8 cellular contexts compared by ENCODE assay signal in genomic region chr16:636206-637080, GRCh38. TPM values are rescaled to one million over a fixed set of nuclear protein-coding genes. Genes with fewer than 3 reads are reported as not detected.
A peak's percentile ranks its signal among the peaks of the same experiment; 100 is the strongest.
DNase-seq lines count a peak whose midpoint lies in the region; ATAC-seq and TF ChIP-seq lines count a peak whose summit lies in the region.

METTL26 (minus strand) TSS chr16:636305; CDS start chr16:636290, 15 bp downstream.

- H3K4me3 Mint-ChIP-seq in Calu3 (ENCODE audit: low read depth, unreplicated experiment), result peak within 1 kb of the TSS; percentile 87
- H3K4me3 Mint-ChIP-seq in activated CD8-positive, alpha-beta memory T cell treated with anti-CD3 and anti-CD28 coated beads, Interleukin-2, amount 10 ng/mL, durations not matched to agents 7 days and 5 days, result peak within 1 kb of the TSS; percentile 83

- CTCF ChIA-PET in Calu3 (lab: Charles Lee), result interaction anchor here (1.6 to 1.7 kb wide), 2 partner anchors 11 to 43 kb away, joined by 6 to 8 read pairs; no protein-coding TSS in a partner anchor
- CTCF ChIA-PET in activated CD8-positive, alpha-beta memory T cell treated with anti-CD3 and anti-CD28 coated beads, Interleukin-2, amount 10 ng/mL, durations not matched to agents 7 days and 5 days (lab: Charles Lee), result interaction anchor here (0.8 to 1.6 kb wide), 12 partner anchors 12 to 152 kb away, joined by 3 to 6 read pairs (median 3); partner anchors contain the start of genes ANTKMT, CAPN15, CHTF18 and RPUSD1

- peak within 1 kb of the TSS; percentile 61; the same call in 1 of the 2 replicates for H3K9ac ChIP-seq in HUES48 (ENCODE audit: low read depth, low read length)
- peak within 1 kb of the TSS; percentile 99 for H3K9ac ChIP-seq in NT2/D1 (ENCODE audit: insufficient read length, low read depth)
- H3K9ac ChIP-seq in endocrine pancreas (ENCODE audit: control insufficient read depth, insufficient read depth, low read length), result peak within 1 kb of the TSS; percentile 79

- intact Hi-C loops in Calu3 (cut with micrococcal nuclease; ENCODE audit: unreplicated experiment), result loop anchor here (2.0 to 10.0 kb wide), 2 partner anchors 44 to 112 kb away; partner anchors contain the start of gene CAPN15

- H3K4me1 ChIP-seq in HUES48 (ENCODE audit: control insufficient read depth, insufficient read depth, low read length) (peaks cover 15% of the 10 kb centered on the region; the same call in 1 of the 2 replicates), NT2/D1 (ENCODE audit: insufficient read depth, insufficient read length) (peaks cover 28% of the 10 kb centered on the region), endocrine pancreas (ENCODE audit: control insufficient read depth, insufficient read depth, low read length) (no peaks in the 10 kb centered on the region)

- TSS peak; percentile 93 for BruUV-seq in Calu3 (replicated peaks; lab: Mats Ljungman, UMichigan)

- peak within 1 kb of the TSS; percentile 91 for H3K27ac Mint-ChIP-seq in Calu3 (ENCODE audit: unreplicated experiment)
- peak within 1 kb of the TSS; percentile 93 for H3K27ac Mint-ChIP-seq in activated CD8-positive, alpha-beta memory T cell treated with anti-CD3 and anti-CD28 coated beads, Interleukin-2, amount 10 ng/mL, durations not matched to agents 7 days and 5 days

- no peaks in the 10 kb centered on the region for H3K9me3 Mint-ChIP-seq in Calu3 (ENCODE audit: low read depth, unreplicated experiment)
- H3K9me3 Mint-ChIP-seq in activated CD8-positive, alpha-beta memory T cell treated with anti-CD3 and anti-CD28 coated beads, Interleukin-2, amount 10 ng/mL, durations not matched to agents 7 days and 5 days (ENCODE audit: low read depth), result no peaks in the 10 kb centered on the region

- peak; percentile 96 for DNase-seq in Calu3
- peak; percentile 89 for DNase-seq in NT2/D1 (ENCODE audit: low read depth, low spot score)
- peak; percentile 96 for DNase-seq in activated CD8-positive, alpha-beta memory T cell treated with anti-CD3 and anti-CD28 coated beads, Interleukin-2, amount 10 ng/mL, durations not matched to agents 7 days and 5 days
- peak; percentile 98 for DNase-seq in mesenteric fat pad (ENCODE audit: low spot score)
- peak; percentile 81 for DNase-seq in stimulated activated CD8-positive, alpha-beta memory T cell treated with anti-CD3 and anti-CD28 coated beads, Interleukin-15, amount 100 ng/mL, for 1 hour (ENCODE audit: low read depth)

- H3K4me3 ChIP-seq in HUES48 (ENCODE audit: low read depth, low read length), result peak within 1 kb of the TSS; percentile 85
- peak within 1 kb of the TSS; percentile 95 for H3K4me3 ChIP-seq in NT2/D1 (ENCODE audit: insufficient read length, low read depth)
- no peak within 1 kb of the TSS for H3K4me3 ChIP-seq in endocrine pancreas (ENCODE audit: control insufficient read depth, insufficient read depth, low read length)

- no peaks in the 10 kb centered on the region for H3K9me3 ChIP-seq in HUES48 (ENCODE audit: control insufficient read depth, insufficient read depth, low read length)
- H3K9me3 ChIP-seq in NT2/D1 (ENCODE audit: insufficient read depth, low read length), result no peaks in the 10 kb centered on the region
- H3K9me3 ChIP-seq in endocrine pancreas (ENCODE audit: control insufficient read depth, low read length), result no peaks in the 10 kb centered on the region

- H3K4me1 Mint-ChIP-seq in Calu3 (ENCODE audit: low read depth, unreplicated experiment), result peaks cover 8% of the 10 kb centered on the region
- H3K4me1 Mint-ChIP-seq in activated CD8-positive, alpha-beta memory T cell treated with anti-CD3 and anti-CD28 coated beads, Interleukin-2, amount 10 ng/mL, durations not matched to agents 7 days and 5 days, result peaks cover 8% of the 10 kb centered on the region

- peak; percentile 59 for ATAC-seq in GM21390 (IDR thresholded peaks at IDR 0.05; ENCODE audit: unreplicated experiment)
- ATAC-seq in activated CD8-positive, alpha-beta memory T cell treated with anti-CD3 and anti-CD28 coated beads, Interleukin-2, amount 10 ng/mL, durations not matched to agents 7 days and 5 days, result peak; percentile 85

- H3K36me3 ChIP-seq in HUES48 (ENCODE audit: control insufficient read depth, insufficient read depth, low read length), result peaks cover 17% of the 10 kb centered on the region
- H3K36me3 ChIP-seq in NT2/D1 (ENCODE audit: insufficient read depth, insufficient read length, low read length), result peaks cover 30% of the 10 kb centered on the region
- no peaks in the 10 kb centered on the region for H3K36me3 ChIP-seq in endocrine pancreas (ENCODE audit: control insufficient read depth, insufficient read depth, low read length)

- H3K27ac ChIP-seq in HUES48 (ENCODE audit: low read depth, low read length), result peak within 1 kb of the TSS; percentile 83

- H3K27me3 Mint-ChIP-seq in Calu3 (ENCODE audit: unreplicated experiment), result no peaks in the 10 kb centered on the region
- H3K27me3 Mint-ChIP-seq in activated CD8-positive, alpha-beta memory T cell treated with anti-CD3 and anti-CD28 coated beads, Interleukin-2, amount 10 ng/mL, durations not matched to agents 7 days and 5 days, result no peaks in the 10 kb centered on the region

- no peak for TF ChIP-seq CTCF in Calu3 (IDR thresholded peaks at IDR 0.05; ENCODE audit: unreplicated experiment)

- no peaks in the 10 kb centered on the region for H3K27me3 ChIP-seq in HUES48 (ENCODE audit: control insufficient read depth, insufficient read depth, low read length)
- H3K27me3 ChIP-seq in NT2/D1 (ENCODE audit: insufficient read depth, insufficient read length), result no peaks in the 10 kb centered on the region
- no peaks in the 10 kb centered on the region for H3K27me3 ChIP-seq in endocrine pancreas (ENCODE audit: control insufficient read depth, insufficient read depth, low read length)

- H3K36me3 Mint-ChIP-seq in Calu3 (ENCODE audit: insufficient read depth, unreplicated experiment), result peaks cover 67% of the 10 kb centered on the region
- H3K36me3 Mint-ChIP-seq in activated CD8-positive, alpha-beta memory T cell treated with anti-CD3 and anti-CD28 coated beads, Interleukin-2, amount 10 ng/mL, durations not matched to agents 7 days and 5 days, result no peaks in the 10 kb centered on the region

RNA-seq across cellular contexts. Expression of gene METTL26, which starts in this region (rescaled TPM):
- total RNA-seq in Calu3 (2022) (117 and 121 TPM in 2 replicates), mesenteric fat pad (62.2 TPM)
- total RNA-seq in activated CD8-positive, alpha-beta memory T cell treated with anti-CD3 and anti-CD28 coated beads, Interleukin-2, amount 10 ng/mL, durations not matched to agents 7 days and 5 days, result 10 to 100 TPM; 86.7 to 92.6 TPM
